In genomic region chr14:101369916-101370592, GRCh38 we compare ENCODE assay signal across 13 cellular contexts.
"Had no signal": no experiment of that assay in that cellular context is flagged by ENCODE, and none has a peak within 500 bp of the region (broad histone marks: within the 10 kb centered on the region; RNA-seq: fewer than 3 reads in every experiment).

No MANE protein-coding gene starts in this region.

- H3K27ac Mint-ChIP-seq: activated CD8-positive, alpha-beta memory T cell treated with anti-CD3 and anti-CD28 coated beads, Interleukin-2, amount 10 ng/mL, durations not matched to agents 7 days and 5 days; activated naive CD4-positive, alpha-beta T cell treated with anti-CD3 and anti-CD28 coated beads for 36 hours; activated T-helper 2 cell treated with anti-CD3 and anti-CD28 coated beads, Interferon-gamma antibody, Interleukin-2, Interleukin-4, amounts not matched to agents 10 μg/mL and 5 μg/mL and 100 μg/mL, durations not matched to agents 14 hours and 24 hours and 36 hours; T-helper 2 cell treated with Interferon-gamma antibody and Interleukin-4, amounts not matched to agents 5 μg/mL and 100 μg/mL, for 36 hours had no signal

- H3K27me3 ChIP-seq: cardiac muscle cell, hepatocyte had no signal

- H3K36me3 Mint-ChIP-seq: activated CD8-positive, alpha-beta memory T cell treated with anti-CD3 and anti-CD28 coated beads, Interleukin-2, amount 10 ng/mL, durations not matched to agents 7 days and 5 days had no signal

- H3K27ac ChIP-seq: cardiac muscle cell, hepatocyte, spleen, thoracic aorta had no signal

- H3K36me3 ChIP-seq: cardiac muscle cell, spleen, thoracic aorta had no signal

- H3K27me3 Mint-ChIP-seq: activated CD8-positive, alpha-beta memory T cell treated with anti-CD3 and anti-CD28 coated beads, Interleukin-2, amount 10 ng/mL, durations not matched to agents 7 days and 5 days had no signal

- DNase-seq: activated CD8-positive, alpha-beta memory T cell treated with anti-CD3 and anti-CD28 coated beads, Interleukin-2, amount 10 ng/mL, durations not matched to agents 7 days and 5 days; activated naive CD4-positive, alpha-beta T cell treated with anti-CD3 and anti-CD28 coated beads for 36 hours; activated T-cell treated with anti-CD3 and anti-CD28 coated beads, Interleukin-2, amount 50 U/mL, for 1 hour; stimulated activated naive CD8-positive, alpha-beta T cell treated with anti-CD3 and anti-CD28 coated beads, Interleukin-15, amount 100 ng/mL, for 72 hours had no signal

- H3K4me3 ChIP-seq: cardiac muscle cell, hepatocyte, spleen, thoracic aorta had no signal

- H3K4me3 Mint-ChIP-seq: activated CD8-positive, alpha-beta memory T cell treated with anti-CD3 and anti-CD28 coated beads, Interleukin-2, amount 10 ng/mL, durations not matched to agents 7 days and 5 days; activated naive CD4-positive, alpha-beta T cell treated with anti-CD3 and anti-CD28 coated beads for 36 hours; nephron; stimulated activated naive CD8-positive, alpha-beta T cell treated with anti-CD3 and anti-CD28 coated beads, Interleukin-15, amount 100 ng/mL, for 72 hours; T-helper 2 cell treated with Interferon-gamma antibody and Interleukin-4, amounts not matched to agents 5 μg/mL and 100 μg/mL, for 36 hours had no signal

- ATAC-seq: activated CD8-positive, alpha-beta memory T cell treated with anti-CD3 and anti-CD28 coated beads, Interleukin-2, amount 10 ng/mL, durations not matched to agents 7 days and 5 days; esophagus mucosa; sciatic nerve; stimulated activated naive CD8-positive, alpha-beta T cell treated with anti-CD3 and anti-CD28 coated beads, Interleukin-15, amount 100 ng/mL, for 72 hours had no signal

- H3K4me1 Mint-ChIP-seq: activated CD8-positive, alpha-beta memory T cell treated with anti-CD3 and anti-CD28 coated beads, Interleukin-2, amount 10 ng/mL, durations not matched to agents 7 days and 5 days; stimulated activated naive CD8-positive, alpha-beta T cell treated with anti-CD3 and anti-CD28 coated beads, Interleukin-15, amount 100 ng/mL, for 72 hours had no signal

- H3K9me3 Mint-ChIP-seq: activated naive CD4-positive, alpha-beta T cell treated with anti-CD3 and anti-CD28 coated beads for 36 hours; activated T-helper 2 cell treated with anti-CD3 and anti-CD28 coated beads, Interferon-gamma antibody, Interleukin-2, Interleukin-4, amounts not matched to agents 10 μg/mL and 5 μg/mL and 100 μg/mL, durations not matched to agents 14 hours and 24 hours and 36 hours; nephron; stimulated activated naive CD8-positive, alpha-beta T cell treated with anti-CD3 and anti-CD28 coated beads, Interleukin-15, amount 100 ng/mL, for 72 hours; T-helper 2 cell treated with Interferon-gamma antibody and Interleukin-4, amounts not matched to agents 5 μg/mL and 100 μg/mL, for 36 hours had no signal

- H3K9me3 ChIP-seq: spleen, thoracic aorta had no signal
